Comparison of ENCODE assay signal across 1 cellular context in genomic region chr2:175097297-175097696, GRCh38.
TF ChIP-seq lines count a peak whose summit lies in the region.

No MANE protein-coding gene starts in this region.

TF ChIP-seq in HepG2, 621 proteins besides CTCF, POLR2A, EP300 and RAD21:
- TF ChIP-seq ZNF646 (CRISPR knock-in tag; IDR thresholded peaks at IDR 0.05), result no peak
- TF ChIP-seq PHF20 (CRISPR knock-in tag; IDR thresholded peaks at IDR 0.05), result no peak
- TF ChIP-seq ZMYM4 (CRISPR knock-in tag; IDR thresholded peaks at IDR 0.05), result no peak
- no peak for TF ChIP-seq CBX5 (CRISPR knock-in tag; IDR thresholded peaks at IDR 0.05; ENCODE audit: borderline replicate concordance)
- peak; percentile 59 for TF ChIP-seq RBM22 (optimal IDR thresholded peaks at IDR 0.05; ENCODE audit: low read length)
